In genomic region chr9:223167-223566, GRCh38 we compare ENCODE assay signal across 14 cellular contexts. TPM values are rescaled to one million over a fixed set of nuclear protein-coding genes. Genes with fewer than 3 reads are reported as not detected.
DNase-seq lines count a peak whose midpoint lies in the region; ATAC-seq lines count a peak whose summit lies in the region.
"Had no signal": no experiment of that assay in that cellular context is flagged by ENCODE, and none has a peak within 500 bp of the region (broad histone marks: within the 10 kb centered on the region; RNA-seq: fewer than 3 reads in every experiment).

No MANE protein-coding gene starts in this region.

- no peak overlapping the region for H2AFZ ChIP-seq in trophoblast cell (ENCODE audit: insufficient read depth, low read length, poor library complexity)

- H2AK5ac ChIP-seq in trophoblast cell (ENCODE audit: low read length) = no peak overlapping the region

- H3K18ac ChIP-seq in trophoblast cell (ENCODE audit: low read length) = no peak overlapping the region

- H3K9me3 Mint-ChIP-seq in activated naive CD4-positive, alpha-beta T cell treated with anti-CD3 and anti-CD28 coated beads, Interleukin-2, amount 10 ng/mL, durations not matched to agents 7 days and 5 days = peaks cover 5% of the 10 kb centered on the region
- no peaks in the 10 kb centered on the region for H3K9me3 Mint-ChIP-seq in immature natural killer cell

- H3K9me3 ChIP-seq in T-helper 17 cell (ENCODE audit: control insufficient read depth, low read length, poor library complexity, severe bottlenecking) (no peaks in the 10 kb centered on the region), trophoblast cell (ENCODE audit: insufficient read depth, low read depth, low read length) (no peaks in the 10 kb centered on the region)
- H3K9me3 ChIP-seq: Caco-2, lower lobe of right lung had no signal

- no peak for DNase-seq in activated naive CD4-positive, alpha-beta T cell treated with anti-CD3 and anti-CD28 coated beads, Interleukin-2, amount 10 ng/mL, durations not matched to agents 7 days and 5 days
- no peak for DNase-seq in activated naive CD4-positive, alpha-beta T cell treated with Interleukin-2 at 50 U/mL for 16 hours
- DNase-seq in T-helper 17 cell (no peak), immature natural killer cell (no peak), middle frontal gyrus (ENCODE audit: extremely low spot score, low spot score) (no peak), trophoblast cell (no peak), NCI-H345 (lab: John Stamatoyannopoulos, UW) (no peak)
- no peak for DNase-seq in effector CD8-positive, alpha-beta T cell (lab: John Stamatoyannopoulos, UW)
- DNase-seq: Caco-2; lower lobe of right lung; NCI-H2029; NCI-H69; stimulated activated CD4-positive, alpha-beta T cell treated with anti-CD3 and anti-CD28 coated beads, Interleukin-15, amount 100 ng/mL, for 24 hours had no signal

- no peak overlapping the region for H3K4ac ChIP-seq in trophoblast cell (ENCODE audit: low read depth, low read length)

- H2BK5ac ChIP-seq in trophoblast cell (ENCODE audit: low read depth, low read length, poor library complexity) = no peak overlapping the region

- H2BK120ac ChIP-seq in trophoblast cell (ENCODE audit: insufficient read depth, low read length, poor library complexity) = no peak overlapping the region

- no peak overlapping the region for H4K91ac ChIP-seq in trophoblast cell (ENCODE audit: low read depth, low read length)

- H3K79me1 ChIP-seq in trophoblast cell (ENCODE audit: low read length) = no peaks in the 10 kb centered on the region

- H3K9ac ChIP-seq in trophoblast cell (ENCODE audit: low read length) = no peak overlapping the region

- H3K36me3 ChIP-seq in trophoblast cell (ENCODE audit: control insufficient read depth in 1 of 2, insufficient read depth in 2 of 2, low read length in 2 of 2) = no peaks in the 10 kb centered on the region
- H3K36me3 ChIP-seq: lower lobe of right lung had no signal

- no CpG with 5 or more reads among the region's 3 CpGs for WGBS in trophoblast cell (ENCODE audit: extremely low coverage, insufficient coverage, insufficient read length)

- no peak overlapping the region for H3K14ac ChIP-seq in trophoblast cell (ENCODE audit: low read length)

- H3K4me3 ChIP-seq in trophoblast cell (ENCODE audit: low read depth, low read length) = no peak overlapping the region
- H3K4me3 ChIP-seq: lower lobe of right lung had no signal

- no peaks in the 10 kb centered on the region for H3K27me3 ChIP-seq in trophoblast cell (ENCODE audit: insufficient read depth, low read length)

- no peak overlapping the region for H2BK12ac ChIP-seq in trophoblast cell (ENCODE audit: low read length)

- H3K23ac ChIP-seq in trophoblast cell (ENCODE audit: low read length) = no peak overlapping the region

- H3K4me3 Mint-ChIP-seq in activated naive CD4-positive, alpha-beta T cell treated with anti-CD3 and anti-CD28 coated beads, Interleukin-2, amount 10 ng/mL, durations not matched to agents 7 days and 5 days = no peak overlapping the region
- peak overlapping the region; percentile 82 for H3K4me3 Mint-ChIP-seq in T-helper 17 cell
- peak overlapping the region; percentile 55 to 70 (median 67) for H3K4me3 Mint-ChIP-seq in immature natural killer cell

- CTCF ChIA-PET in activated naive CD4-positive, alpha-beta T cell treated with anti-CD3 and anti-CD28 coated beads, Interleukin-2, amount 10 ng/mL, durations not matched to agents 7 days and 5 days (lab: Charles Lee) = no interaction called here

- H4K12ac ChIP-seq in trophoblast cell (ENCODE audit: low read depth, low read length) = no peak overlapping the region

- peaks cover 4% of the 10 kb centered on the region for H3K27me3 Mint-ChIP-seq in activated naive CD4-positive, alpha-beta T cell treated with anti-CD3 and anti-CD28 coated beads, Interleukin-2, amount 10 ng/mL, durations not matched to agents 7 days and 5 days
- H3K27me3 Mint-ChIP-seq in T-helper 17 cell = no peaks in the 10 kb centered on the region
- H3K27me3 Mint-ChIP-seq in immature natural killer cell (ENCODE audit: low read depth in 3 of 3) = no peaks in the 10 kb centered on the region

- H4K8ac ChIP-seq in trophoblast cell (ENCODE audit: low read depth, low read length) = no peak overlapping the region

- no peak overlapping the region for H3K27ac ChIP-seq in trophoblast cell (ENCODE audit: low read depth, low read length)
- H3K27ac ChIP-seq: lower lobe of right lung had no signal

- peaks cover 3 to 4% of the 10 kb centered on the region in 2 experiments for H3K4me1 ChIP-seq in trophoblast cell (ENCODE audit: control insufficient read depth in 1 of 2, insufficient read depth in 2 of 2, low read length in 2 of 2)

- peaks cover 38% of the 10 kb centered on the region for H3K36me3 Mint-ChIP-seq in activated naive CD4-positive, alpha-beta T cell treated with anti-CD3 and anti-CD28 coated beads, Interleukin-2, amount 10 ng/mL, durations not matched to agents 7 days and 5 days
- H3K36me3 Mint-ChIP-seq in T-helper 17 cell (ENCODE audit: low read depth) (no peaks in the 10 kb centered on the region), immature natural killer cell (no peaks in the 10 kb centered on the region)

- H3K4me1 Mint-ChIP-seq in activated naive CD4-positive, alpha-beta T cell treated with anti-CD3 and anti-CD28 coated beads, Interleukin-2, amount 10 ng/mL, durations not matched to agents 7 days and 5 days = peaks cover 25% of the 10 kb centered on the region
- H3K4me1 Mint-ChIP-seq in T-helper 17 cell (peaks cover 19% of the 10 kb centered on the region), immature natural killer cell (peaks cover 12% of the 10 kb centered on the region in 2 donors)

- H3K27ac Mint-ChIP-seq in activated naive CD4-positive, alpha-beta T cell treated with anti-CD3 and anti-CD28 coated beads, Interleukin-2, amount 10 ng/mL, durations not matched to agents 7 days and 5 days = peak overlapping the region; percentile 87
- no peak overlapping the region for H3K27ac Mint-ChIP-seq in T-helper 17 cell
- peak overlapping the region in 5 of 6 donors; percentile 55 to 93 (median 76) for H3K27ac Mint-ChIP-seq in immature natural killer cell

- ATAC-seq in T-helper 17 cell = no peak

- no peak overlapping the region for H3K4me2 ChIP-seq in trophoblast cell (ENCODE audit: low read length)

- no peaks in the 10 kb centered on the region for H3K79me2 ChIP-seq in trophoblast cell (ENCODE audit: control insufficient read depth, insufficient read depth, low read length, poor library complexity)

RNA-seq across cellular contexts. Expression of gene DOCK8, which starts 8.5 kb away (rescaled TPM):
- 100 to 1,000 TPM; 160 to 187 TPM for total RNA-seq in T-helper 17 cell
- polyA plus RNA-seq in immature natural killer cell = 10 to 100 TPM; 15.3 to 81.9 (median 25.7) TPM
- polyA plus RNA-seq in trophoblast cell (2013) = 2.8 and 2.9 TPM in 2 replicates
- polyA plus RNA-seq: neural cell had no signal

RNA-seq across cellular contexts. Expression of gene ZNG1A, which starts 44.3 kb away (rescaled TPM):
- total RNA-seq in T-helper 17 cell = 10 to 100 TPM; 23.1 to 24.4 TPM
- 10 to 100 TPM in 2 of 3 donors, 1 to 10 TPM in 1; 9.6 to 15.3 (median 11.6) TPM for polyA plus RNA-seq in immature natural killer cell
- polyA plus RNA-seq in trophoblast cell (2013) = 28.3 and 30.7 TPM in 2 replicates
